ENCODE assay signal across 21 cellular contexts in genomic region chr4:41537267-41537890, GRCh38. TPM values are rescaled to one million over a fixed set of nuclear protein-coding genes. Genes with fewer than 3 reads are reported as not detected.
A peak's percentile ranks its signal among the peaks of the same experiment; 100 is the strongest.
DNase-seq lines count a peak whose midpoint lies in the region; ATAC-seq and TF ChIP-seq lines count a peak whose summit lies in the region.
"Had no signal": no experiment of that assay in that cellular context is flagged by ENCODE, and none has a peak within 500 bp of the region (broad histone marks: within the 10 kb centered on the region; RNA-seq: fewer than 3 reads in every experiment).

No MANE protein-coding gene starts in this region.

- DNase-seq in SK-N-SH (no peak), PC-9 (no peak), iris pigment epithelial cell (ENCODE audit: low read depth) (peak; percentile 48), suprapubic skin (ENCODE audit: low spot score in 2 of 2) (no peak), foreskin melanocyte (no peak)
- DNase-seq: 8988T; activated naive CD4-positive, alpha-beta T cell treated with anti-CD3 and anti-CD28 coated beads, Interleukin-2, amount 50 U/mL, for 16 hours; AML-193; caudate nucleus; dorsolateral prefrontal cortex; immature natural killer cell; midbrain; NCI-H187; NCI-H526 treated with DMSO at 0.1 percent for 48 hours; RPMI8226; T1000 had no signal

- H3F3A ChIP-seq in SK-N-SH (replicated peaks; ENCODE audit: insufficient read depth) (no peaks in the 10 kb centered on the region), PC-9 (ENCODE audit: insufficient read depth, low read depth) (peaks cover 29% of the 10 kb centered on the region)

- WGBS in SK-N-SH (ENCODE audit: low lambda C conversion rate): 95% methylated on average over 2 of the region's 2 CpGs
- 97% methylated on average over 2 of the region's 2 CpGs for WGBS in suprapubic skin

- H3K27ac ChIP-seq in SK-N-SH (ENCODE audit: low read depth in 2 of 2, low read length in 1 of 2): no peak overlapping the region
- H3K27ac ChIP-seq in PC-9: peak overlapping the region; percentile 96
- peak overlapping the region; percentile 47 for H3K27ac ChIP-seq in suprapubic skin
- H3K27ac ChIP-seq: hepatocyte had no signal

- no TSS peak for BruUV-seq in PC-9 (replicated peaks; lab: Mats Ljungman, UMichigan)

- ATAC-seq in SK-N-SH treated with all-trans-retinoic acid at 6 μM for 48 hours (no peak), GM18517 (IDR thresholded peaks at IDR 0.05; ENCODE audit: unreplicated experiment) (no peak), GM19395 (IDR thresholded peaks at IDR 0.05; ENCODE audit: unreplicated experiment) (no peak)

- TF ChIP-seq EP300 in SK-N-SH (IDR thresholded peaks at IDR 0.05; ENCODE audit: borderline replicate concordance in 1 of 2, low read depth in 1 of 2, low read length in 1 of 2): no peak
- TF ChIP-seq EP300 in suprapubic skin (IDR thresholded peaks at IDR 0.05): no peak

- H2AFZ ChIP-seq in SK-N-SH (ENCODE audit: low read depth) (no peak overlapping the region), PC-9 (no peak overlapping the region)
- H2AFZ ChIP-seq: hepatocyte had no signal

- H3K79me2 ChIP-seq in SK-N-SH (ENCODE audit: insufficient read depth) (no peaks in the 10 kb centered on the region), PC-9 (ENCODE audit: low read depth) (peaks cover 34% of the 10 kb centered on the region)
- H3K79me2 ChIP-seq: hepatocyte had no signal

- intact Hi-C loops in PC-9 (cut with micrococcal nuclease; ENCODE audit: unreplicated experiment): loop anchor here (5.0 kb wide), 1 partner anchor 105 kb away; no protein-coding TSS in a partner anchor

- CTCF ChIA-PET in SK-N-SH (lab: Yijun Ruan, JAX) (interaction anchor here (0.7 kb wide), 1 partner anchor 653 kb away, joined by 3 read pairs; no protein-coding TSS in a partner anchor), PC-9 (lab: Charles Lee) (no interaction called here)

- TF ChIP-seq RAD21 in SK-N-SH (IDR thresholded peaks at IDR 0.05; ENCODE audit: low read length): no peak

- H3K4me1 ChIP-seq in SK-N-SH (ENCODE audit: control insufficient read depth in 1 of 2, insufficient read depth in 2 of 2, low read depth in 1 of 2, low read length in 1 of 2) (peaks cover 0 to 3% of the 10 kb centered on the region in 2 experiments; a peak in 1 of 4 replicates), PC-9 (replicated peaks; ENCODE audit: insufficient read depth) (peaks cover 73% of the 10 kb centered on the region), suprapubic skin (peaks cover 36% of the 10 kb centered on the region)

- H3K4me3 ChIP-seq in SK-N-SH (ENCODE audit: low read depth in 2 of 2, low read length in 1 of 2) (no peak overlapping the region), PC-9 (no peak overlapping the region), suprapubic skin (no peak overlapping the region)
- H3K4me3 ChIP-seq: hepatocyte, left lung had no signal

- TF ChIP-seq CTCF in SK-N-SH (IDR thresholded peaks at IDR 0.05) (no peak), PC-9 (conservative IDR thresholded peaks at IDR 0.05) (no peak), suprapubic skin (IDR thresholded peaks at IDR 0.05) (no peak)

- no peaks in the 10 kb centered on the region for H3K36me3 ChIP-seq in SK-N-SH (replicated peaks in 1 of 2; ENCODE audit: control insufficient read depth in 1 of 2, insufficient read depth in 2 of 2, low read length in 1 of 2)
- 0 out of 2 replicates have a peak, but pooled peaks cover 7% of the 10 kb centered on the region for H3K36me3 ChIP-seq in PC-9 (ENCODE audit: low read depth)
- H3K36me3 ChIP-seq in suprapubic skin: no peaks in the 10 kb centered on the region
- H3K36me3 ChIP-seq: left lung had no signal

- H3K4me2 ChIP-seq in SK-N-SH: no peak overlapping the region
- peak overlapping the region; percentile 86; the same call in 1 of the 2 replicates for H3K4me2 ChIP-seq in PC-9
- H3K4me2 ChIP-seq: hepatocyte had no signal

- H3K9me2 ChIP-seq in SK-N-SH (no peaks in the 10 kb centered on the region), PC-9 (ENCODE audit: insufficient read depth) (no peaks in the 10 kb centered on the region)

- no peak overlapping the region for H3K9ac ChIP-seq in SK-N-SH

- H3K9me3 ChIP-seq in SK-N-SH: no peaks in the 10 kb centered on the region
- H3K9me3 ChIP-seq in PC-9 (ENCODE audit: insufficient read depth, low read depth): no peaks in the 10 kb centered on the region
- no peaks in the 10 kb centered on the region for H3K9me3 ChIP-seq in suprapubic skin
- H3K9me3 ChIP-seq: left lung had no signal

- TF ChIP-seq POLR2A in suprapubic skin (IDR thresholded peaks at IDR 0.05): no peak

- H4K20me1 ChIP-seq in SK-N-SH (ENCODE audit: insufficient read depth) (no peaks in the 10 kb centered on the region), PC-9 (ENCODE audit: insufficient read depth) (no peaks in the 10 kb centered on the region)

- POLR2A ChIA-PET in SK-N-SH (lab: Yijun Ruan, JAX): no interaction called here
- POLR2A ChIA-PET in PC-9 (lab: Charles Lee; ENCODE audit: unreplicated experiment): no interaction called here

- no peaks in the 10 kb centered on the region for H3K27me3 ChIP-seq in SK-N-SH (ENCODE audit: insufficient read depth)
- H3K27me3 ChIP-seq in PC-9 (ENCODE audit: insufficient read depth, low read depth): no peaks in the 10 kb centered on the region
- H3K27me3 ChIP-seq in suprapubic skin: no peaks in the 10 kb centered on the region
- H3K27me3 ChIP-seq: dorsolateral prefrontal cortex, left lung had no signal

TF ChIP-seq in SK-N-SH treated with all-trans-retinoic acid at 6 μM for 48 hours, 23 proteins besides CTCF, POLR2A, EP300 and RAD21:
- TF ChIP-seq, protein P1, sequence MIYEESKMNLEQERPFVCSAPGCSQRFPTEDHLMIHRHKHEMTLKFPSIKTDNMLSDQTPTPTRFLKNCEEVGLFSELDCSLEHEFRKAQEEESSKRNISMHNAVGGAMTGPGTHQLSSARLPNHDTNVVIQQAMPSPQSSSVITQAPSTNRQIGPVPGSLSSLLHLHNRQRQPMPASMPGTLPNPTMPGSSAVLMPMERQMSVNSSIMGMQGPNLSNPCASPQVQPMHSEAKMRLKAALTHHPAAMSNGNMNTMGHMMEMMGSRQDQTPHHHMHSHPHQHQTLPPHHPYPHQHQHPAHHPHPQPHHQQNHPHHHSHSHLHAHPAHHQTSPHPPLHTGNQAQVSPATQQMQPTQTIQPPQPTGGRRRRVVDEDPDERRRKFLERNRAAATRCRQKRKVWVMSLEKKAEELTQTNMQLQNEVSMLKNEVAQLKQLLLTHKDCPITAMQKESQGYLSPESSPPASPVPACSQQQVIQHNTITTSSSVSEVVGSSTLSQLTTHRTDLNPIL (CRISPR knock-in tag; IDR thresholded peaks at IDR 0.05; ENCODE audit: low read depth): no peak
- TF ChIP-seq ISL1 (CRISPR knock-in tag; IDR thresholded peaks at IDR 0.05): peak; percentile 25; the same call in 1 of the 2 replicates

TF ChIP-seq in SK-N-SH, 30 proteins besides CTCF, POLR2A, EP300 and RAD21:
- no peak for TF ChIP-seq MEF2A (IDR thresholded peaks at IDR 0.05; ENCODE audit: borderline replicate concordance, low read depth)
- TF ChIP-seq FOXM1 (IDR thresholded peaks at IDR 0.05; ENCODE audit: low read depth): no peak
- no peak for TF ChIP-seq JUND (IDR thresholded peaks at IDR 0.05)

RNA-seq across cellular contexts. Expression of gene LIMCH1, which starts 0.6 kb away (rescaled TPM):
- polyA plus RNA-seq in SK-N-SH (2012; rRNA removed): 1.2 and 1.3 TPM in 2 replicates
- 0.82 and 1.2 TPM in 2 replicates for polyA plus RNA-seq in SK-N-SH (2012; cell fraction: cytosol; rRNA removed)
- polyA plus RNA-seq in SK-N-SH (2012; cell fraction: nucleus; rRNA removed): 4.3 and 6.5 TPM in 2 replicates
- total RNA-seq in PC-9 (2021) (252 and 339 TPM in 2 replicates), suprapubic skin (10 to 100 TPM in 3 of 4 donors, 1 to 10 TPM in 1; 8.5 to 32.6 (median 27.0) TPM)
- polyA plus RNA-seq: immature natural killer cell had no signal

Comparison
In these comparisons a context has a peak if more than half of its experiments do, and no peak if none do; other contexts are left out.
1. H3K27ac ChIP-seq: peak in PC-9 (single experiment) and suprapubic skin (single experiment); none in SK-N-SH (0 of 2).